Comparison of ENCODE assay signal across 8 cellular contexts in genomic region chr13:51452391-51453307, GRCh38. TPM values are rescaled to one million over a fixed set of nuclear protein-coding genes. Genes with fewer than 3 reads are reported as not detected.
DNase-seq lines count a peak whose midpoint lies in the region; ATAC-seq and TF ChIP-seq lines count a peak whose summit lies in the region.

Gene INTS6, minus strand, starts transcription at chr13:51453036. Its CDS starts 511 bp downstream, at chr13:51452525.

- H3K27ac ChIP-seq in C4-2B = peak within 1 kb of the TSS; percentile 96
- H3K27ac ChIP-seq in left lung = peak within 1 kb of the TSS; percentile 99

- DNase-seq in NCI-H774 (lab: John Stamatoyannopoulos, UW) (peak; percentile 89), dermis blood vessel endothelial cell (peak; percentile 99), left lung (peak; percentile 100)
- DNase-seq in activated CD4-positive, alpha-beta T cell treated with anti-CD3 and anti-CD28 coated beads, Interleukin-2, amount 50 U/mL, for 4 hours = peak; percentile 97 to 98
- DNase-seq in stimulated activated CD4-positive, alpha-beta T cell treated with anti-CD3 and anti-CD28 coated beads, Interleukin-2, amount 100 ng/mL, for 48 hours = peak; percentile 97 to 98

- ATAC-seq in GM19395 (IDR thresholded peaks at IDR 0.05; ENCODE audit: unreplicated experiment) (peak; percentile 73), HG03565 (IDR thresholded peaks at IDR 0.05; ENCODE audit: unreplicated experiment) (peak; percentile 62), left lung (peak; percentile 91)

- peak within 1 kb of the TSS; percentile 85 to 92 for H3K4me3 ChIP-seq in left lung

- no peaks in the 10 kb centered on the region for H3K9me3 ChIP-seq in left lung

- intact Hi-C loops in left lung (cut with DNase I) = loop anchor here in 1 of 2 donors (10.0 kb wide), 1 partner anchor 132 kb away; the partner anchor contains the start of gene WDFY2

- TF ChIP-seq CTCF in C4-2B (conservative IDR thresholded peaks at IDR 0.05) = no peak
- no peak for TF ChIP-seq CTCF in left lung (IDR thresholded peaks at IDR 0.05)

- no peaks in the 10 kb centered on the region for H3K27me3 ChIP-seq in left lung

- H3K4me1 ChIP-seq in left lung = peaks cover 7 to 54% of the 10 kb centered on the region in 2 donors

- peaks cover 0 to 30% of the 10 kb centered on the region in 2 donors for H3K36me3 ChIP-seq in left lung

RNA-seq across cellular contexts. Expression of gene INTS6, which starts in this region (rescaled TPM):
- total RNA-seq in dermis blood vessel endothelial cell (51.2 and 52.1 TPM in 2 replicates), left lung (10 to 100 TPM; 25.0 to 37.4 TPM)

Comparison
In these comparisons a context has a peak if more than half of its experiments do, and no peak if none do; other contexts are left out.
1. Peak in every context shown above with its lines: DNase-seq, ATAC-seq, H3K4me3 ChIP-seq and H3K27ac ChIP-seq.